Comparison of ENCODE assay signal across 8 cellular contexts in the genomic region with DNA sequence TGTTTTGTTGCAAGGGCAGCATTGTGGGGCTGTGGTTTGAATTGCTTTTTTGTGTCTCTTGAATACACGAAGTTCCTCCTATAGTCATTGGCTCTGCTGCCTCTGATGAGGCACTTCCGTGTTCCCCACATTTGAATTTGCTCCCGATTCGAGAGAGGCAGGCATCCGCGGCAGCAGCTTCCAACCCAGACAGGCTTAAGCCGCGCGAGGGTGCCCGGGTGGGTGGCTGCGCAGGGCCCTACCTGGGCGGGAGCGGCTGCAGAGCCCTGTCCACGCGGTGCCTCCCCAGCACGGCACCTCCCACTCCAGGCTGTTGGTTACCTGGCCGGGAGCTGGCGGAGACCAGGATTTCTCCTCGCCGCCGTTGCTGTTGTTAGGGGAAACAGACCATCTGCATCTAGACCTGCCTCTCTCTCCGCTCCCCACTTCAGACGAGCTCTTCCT.
DNase-seq lines count a peak whose midpoint lies in the region; ATAC-seq and TF ChIP-seq lines count a peak whose summit lies in the region.

No MANE protein-coding gene starts in this region.

- H3K9me3 Mint-ChIP-seq in CD4-positive, CD25-positive, alpha-beta regulatory T cell = no peaks in the 10 kb centered on the region
- no peaks in the 10 kb centered on the region for H3K9me3 Mint-ChIP-seq in type B pancreatic cell

- peaks cover 12% of the 10 kb centered on the region for H3K4me1 ChIP-seq in CD4-positive, CD25-positive, alpha-beta regulatory T cell (ENCODE audit: control insufficient read depth, insufficient read depth, low read length, poor library complexity, severe bottlenecking)
- peaks cover 0 to 35% (median 0%) of the 10 kb centered on the region in 4 donors for H3K4me1 ChIP-seq in Peyer's patch
- peaks cover 10% of the 10 kb centered on the region for H3K4me1 ChIP-seq in mononuclear cell (ENCODE audit: insufficient read depth, low read length)

- H3K27ac Mint-ChIP-seq in CD4-positive, CD25-positive, alpha-beta regulatory T cell = peak overlapping the region; percentile 49 to 92 (median 86)
- peak overlapping the region; percentile 79 for H3K27ac Mint-ChIP-seq in type B pancreatic cell

- peak in 1 of 2 donors; percentile 16 for TF ChIP-seq POLR2A in Peyer's patch (IDR thresholded peaks at IDR 0.05)

- no peaks in the 10 kb centered on the region for H3K9me3 ChIP-seq in CD4-positive, CD25-positive, alpha-beta regulatory T cell (ENCODE audit: control insufficient read depth in 2 of 2, low read length in 2 of 2)
- no peaks in the 10 kb centered on the region for H3K9me3 ChIP-seq in Peyer's patch
- H3K9me3 ChIP-seq in mononuclear cell (ENCODE audit: low read depth, low read length) = no peaks in the 10 kb centered on the region

- TF ChIP-seq CTCF in HFF-Myc (IDR thresholded peaks at IDR 0.05; ENCODE audit: low read depth, low read length, missing control alignments) (no peak), Peyer's patch (IDR thresholded peaks at IDR 0.05) (no peak), type B pancreatic cell (conservative IDR thresholded peaks at IDR 0.05) (no peak)

- H3K4me1 Mint-ChIP-seq in CD4-positive, CD25-positive, alpha-beta regulatory T cell = peaks cover 9 to 19% (median 10%) of the 10 kb centered on the region in 4 donors
- H3K4me1 Mint-ChIP-seq in type B pancreatic cell (ENCODE audit: unreplicated experiment) = peaks cover 36% of the 10 kb centered on the region

- H3K36me3 Mint-ChIP-seq in CD4-positive, CD25-positive, alpha-beta regulatory T cell = no peaks in the 10 kb centered on the region
- H3K36me3 Mint-ChIP-seq in type B pancreatic cell = no peaks in the 10 kb centered on the region

- H3K4me3 Mint-ChIP-seq in CD4-positive, CD25-positive, alpha-beta regulatory T cell = peak overlapping the region; percentile 70 to 93 (median 90)
- H3K4me3 Mint-ChIP-seq in type B pancreatic cell = peak overlapping the region; percentile 89

- H3K36me3 ChIP-seq in CD4-positive, CD25-positive, alpha-beta regulatory T cell (ENCODE audit: control insufficient read depth, insufficient read depth, low read length) = no peaks in the 10 kb centered on the region
- no peaks in the 10 kb centered on the region for H3K36me3 ChIP-seq in Peyer's patch

- H3K27me3 Mint-ChIP-seq in CD4-positive, CD25-positive, alpha-beta regulatory T cell = peaks cover 9% of the 10 kb centered on the region
- no peaks in the 10 kb centered on the region for H3K27me3 Mint-ChIP-seq in type B pancreatic cell

- DNase-seq in CD4-positive, CD25-positive, alpha-beta regulatory T cell = peak; percentile 11 to 32 (median 28)
- DNase-seq in HFF-Myc (ENCODE audit: extremely low read depth, low read depth) = no peak
- DNase-seq in Peyer's patch = peak; percentile 40 to 68 (median 68)
- DNase-seq in cerebellar cortex (ENCODE audit: low spot score) = peak; percentile 89
- DNase-seq in type B pancreatic cell (ENCODE audit: extremely low spot score, unreplicated experiment) = no peak
- DNase-seq in mesenteric fat pad (ENCODE audit: low spot score) = no peak

- peak overlapping the region; percentile 28 for H3K27ac ChIP-seq in CD4-positive, CD25-positive, alpha-beta regulatory T cell (ENCODE audit: insufficient read depth, low read length, poor library complexity, severe bottlenecking)
- H3K27ac ChIP-seq in Peyer's patch = peak overlapping the region in 2 of 4 donors; percentile 6 to 62

- H3K4me3 ChIP-seq in CD4-positive, CD25-positive, alpha-beta regulatory T cell (ENCODE audit: low read depth, low read length) = peak overlapping the region; percentile 77
- H3K4me3 ChIP-seq in HFF-Myc (replicated peaks; ENCODE audit: low read depth, low read length) (peak overlapping the region; percentile 35), Peyer's patch (peak overlapping the region; percentile 26 to 51 (median 38)), mononuclear cell (ENCODE audit: low read length) (peak overlapping the region; percentile 21)

- peaks cover 2% of the 10 kb centered on the region for H3K27me3 ChIP-seq in CD4-positive, CD25-positive, alpha-beta regulatory T cell (ENCODE audit: control insufficient read depth, insufficient read depth, low read length)
- H3K27me3 ChIP-seq in Peyer's patch (no peaks in the 10 kb centered on the region), mononuclear cell (ENCODE audit: insufficient read depth, low read length) (peaks cover 21% of the 10 kb centered on the region)

- ATAC-seq in CD4-positive, CD25-positive, alpha-beta regulatory T cell (ENCODE audit: low read depth in 2 of 2) = peak; percentile 40 to 51
- no peak for ATAC-seq in GM18520 (IDR thresholded peaks at IDR 0.05; ENCODE audit: unreplicated experiment)

Comparison
In these comparisons a context has a peak if more than half of its experiments do, and no peak if none do; other contexts are left out.
1. DNase-seq: peak in CD4-positive, CD25-positive, alpha-beta regulatory T cell (3 of 3), Peyer's patch (3 of 3) and cerebellar cortex (single experiment); none in HFF-Myc (single experiment), type B pancreatic cell (single experiment) and mesenteric fat pad (single experiment).
2. H3K4me3 ChIP-seq: peak in every context shown above with its lines; median percentile 77 in CD4-positive, CD25-positive, alpha-beta regulatory T cell; 38 in Peyer's patch; 35 in HFF-Myc; 21 in mononuclear cell.